In the genomic region with DNA sequence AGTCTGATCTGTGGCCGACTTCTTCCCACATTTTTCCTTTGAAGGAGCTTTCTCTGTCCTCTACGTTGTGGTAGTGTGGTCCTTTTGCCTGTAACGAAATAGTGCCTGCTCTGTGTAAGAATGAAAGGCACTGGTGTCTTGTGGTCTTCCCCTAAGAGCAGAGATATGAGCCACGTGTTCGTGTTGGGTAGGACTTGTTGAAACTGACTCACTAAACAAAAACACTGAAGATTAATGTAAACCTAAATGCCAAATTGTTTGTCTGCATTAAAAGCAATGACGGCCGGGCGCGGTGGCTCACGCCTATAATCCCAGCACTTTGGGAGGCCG, we compare ENCODE assay signal across 2 cellular contexts.
TF ChIP-seq lines count a peak whose summit lies in the region.

No MANE protein-coding gene starts in this region.

TF ChIP-seq in GM23338, 12 proteins besides CTCF, POLR2A, EP300 and RAD21 (continues in another document):
- TF ChIP-seq EZH2 (IDR thresholded peaks at IDR 0.05; ENCODE audit: low read depth, unreplicated experiment): no peak
- no peak for TF ChIP-seq EZH2phosphoT487 (IDR thresholded peaks at IDR 0.05; ENCODE audit: unreplicated experiment)
- TF ChIP-seq, protein P1, sequence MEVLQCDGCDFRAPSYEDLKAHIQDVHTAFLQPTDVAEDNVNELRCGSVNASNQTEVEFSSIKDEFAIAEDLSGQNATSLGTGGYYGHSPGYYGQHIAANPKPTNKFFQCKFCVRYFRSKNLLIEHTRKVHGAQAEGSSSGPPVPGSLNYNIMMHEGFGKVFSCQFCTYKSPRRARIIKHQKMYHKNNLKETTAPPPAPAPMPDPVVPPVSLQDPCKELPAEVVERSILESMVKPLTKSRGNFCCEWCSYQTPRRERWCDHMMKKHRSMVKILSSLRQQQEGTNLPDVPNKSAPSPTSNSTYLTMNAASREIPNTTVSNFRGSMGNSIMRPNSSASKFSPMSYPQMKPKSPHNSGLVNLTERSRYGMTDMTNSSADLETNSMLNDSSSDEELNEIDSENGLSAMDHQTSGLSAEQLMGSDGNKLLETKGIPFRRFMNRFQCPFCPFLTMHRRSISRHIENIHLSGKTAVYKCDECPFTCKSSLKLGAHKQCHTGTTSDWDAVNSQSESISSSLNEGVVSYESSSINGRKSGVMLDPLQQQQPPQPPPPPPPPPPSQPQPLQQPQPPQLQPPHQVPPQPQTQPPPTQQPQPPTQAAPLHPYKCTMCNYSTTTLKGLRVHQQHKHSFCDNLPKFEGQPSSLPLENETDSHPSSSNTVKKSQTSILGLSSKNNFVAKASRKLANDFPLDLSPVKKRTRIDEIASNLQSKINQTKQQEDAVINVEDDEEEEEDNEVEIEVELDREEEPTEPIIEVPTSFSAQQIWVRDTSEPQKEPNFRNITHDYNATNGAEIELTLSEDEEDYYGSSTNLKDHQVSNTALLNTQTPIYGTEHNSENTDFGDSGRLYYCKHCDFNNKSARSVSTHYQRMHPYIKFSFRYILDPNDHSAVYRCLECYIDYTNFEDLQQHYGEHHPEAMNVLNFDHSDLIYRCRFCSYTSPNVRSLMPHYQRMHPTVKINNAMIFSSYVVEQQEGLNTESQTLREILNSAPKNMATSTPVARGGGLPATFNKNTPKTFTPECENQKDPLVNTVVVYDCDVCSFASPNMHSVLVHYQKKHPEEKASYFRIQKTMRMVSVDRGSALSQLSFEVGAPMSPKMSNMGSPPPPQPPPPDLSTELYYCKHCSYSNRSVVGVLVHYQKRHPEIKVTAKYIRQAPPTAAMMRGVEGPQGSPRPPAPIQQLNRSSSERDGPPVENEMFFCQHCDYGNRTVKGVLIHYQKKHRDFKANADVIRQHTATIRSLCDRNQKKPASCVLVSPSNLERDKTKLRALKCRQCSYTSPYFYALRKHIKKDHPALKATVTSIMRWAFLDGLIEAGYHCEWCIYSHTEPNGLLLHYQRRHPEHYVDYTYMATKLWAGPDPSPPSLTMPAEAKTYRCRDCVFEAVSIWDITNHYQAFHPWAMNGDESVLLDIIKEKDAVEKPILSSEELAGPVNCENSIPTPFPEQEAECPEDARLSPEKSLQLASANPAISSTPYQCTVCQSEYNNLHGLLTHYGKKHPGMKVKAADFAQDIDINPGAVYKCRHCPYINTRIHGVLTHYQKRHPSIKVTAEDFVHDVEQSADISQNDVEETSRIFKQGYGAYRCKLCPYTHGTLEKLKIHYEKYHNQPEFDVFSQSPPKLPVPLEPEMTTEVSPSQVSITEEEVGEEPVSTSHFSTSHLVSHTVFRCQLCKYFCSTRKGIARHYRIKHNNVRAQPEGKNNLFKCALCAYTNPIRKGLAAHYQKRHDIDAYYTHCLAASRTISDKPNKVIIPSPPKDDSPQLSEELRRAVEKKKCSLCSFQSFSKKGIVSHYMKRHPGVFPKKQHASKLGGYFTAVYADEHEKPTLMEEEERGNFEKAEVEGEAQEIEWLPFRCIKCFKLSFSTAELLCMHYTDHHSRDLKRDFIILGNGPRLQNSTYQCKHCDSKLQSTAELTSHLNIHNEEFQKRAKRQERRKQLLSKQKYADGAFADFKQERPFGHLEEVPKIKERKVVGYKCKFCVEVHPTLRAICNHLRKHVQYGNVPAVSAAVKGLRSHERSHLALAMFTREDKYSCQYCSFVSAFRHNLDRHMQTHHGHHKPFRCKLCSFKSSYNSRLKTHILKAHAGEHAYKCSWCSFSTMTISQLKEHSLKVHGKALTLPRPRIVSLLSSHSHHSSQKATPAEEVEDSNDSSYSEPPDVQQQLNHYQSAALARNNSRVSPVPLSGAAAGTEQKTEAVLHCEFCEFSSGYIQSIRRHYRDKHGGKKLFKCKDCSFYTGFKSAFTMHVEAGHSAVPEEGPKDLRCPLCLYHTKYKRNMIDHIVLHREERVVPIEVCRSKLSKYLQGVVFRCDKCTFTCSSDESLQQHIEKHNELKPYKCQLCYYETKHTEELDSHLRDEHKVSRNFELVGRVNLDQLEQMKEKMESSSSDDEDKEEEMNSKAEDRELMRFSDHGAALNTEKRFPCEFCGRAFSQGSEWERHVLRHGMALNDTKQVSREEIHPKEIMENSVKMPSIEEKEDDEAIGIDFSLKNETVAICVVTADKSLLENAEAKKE (CRISPR knock-in tag; IDR thresholded peaks at IDR 0.05): no peak
- TF ChIP-seq, protein P2, sequence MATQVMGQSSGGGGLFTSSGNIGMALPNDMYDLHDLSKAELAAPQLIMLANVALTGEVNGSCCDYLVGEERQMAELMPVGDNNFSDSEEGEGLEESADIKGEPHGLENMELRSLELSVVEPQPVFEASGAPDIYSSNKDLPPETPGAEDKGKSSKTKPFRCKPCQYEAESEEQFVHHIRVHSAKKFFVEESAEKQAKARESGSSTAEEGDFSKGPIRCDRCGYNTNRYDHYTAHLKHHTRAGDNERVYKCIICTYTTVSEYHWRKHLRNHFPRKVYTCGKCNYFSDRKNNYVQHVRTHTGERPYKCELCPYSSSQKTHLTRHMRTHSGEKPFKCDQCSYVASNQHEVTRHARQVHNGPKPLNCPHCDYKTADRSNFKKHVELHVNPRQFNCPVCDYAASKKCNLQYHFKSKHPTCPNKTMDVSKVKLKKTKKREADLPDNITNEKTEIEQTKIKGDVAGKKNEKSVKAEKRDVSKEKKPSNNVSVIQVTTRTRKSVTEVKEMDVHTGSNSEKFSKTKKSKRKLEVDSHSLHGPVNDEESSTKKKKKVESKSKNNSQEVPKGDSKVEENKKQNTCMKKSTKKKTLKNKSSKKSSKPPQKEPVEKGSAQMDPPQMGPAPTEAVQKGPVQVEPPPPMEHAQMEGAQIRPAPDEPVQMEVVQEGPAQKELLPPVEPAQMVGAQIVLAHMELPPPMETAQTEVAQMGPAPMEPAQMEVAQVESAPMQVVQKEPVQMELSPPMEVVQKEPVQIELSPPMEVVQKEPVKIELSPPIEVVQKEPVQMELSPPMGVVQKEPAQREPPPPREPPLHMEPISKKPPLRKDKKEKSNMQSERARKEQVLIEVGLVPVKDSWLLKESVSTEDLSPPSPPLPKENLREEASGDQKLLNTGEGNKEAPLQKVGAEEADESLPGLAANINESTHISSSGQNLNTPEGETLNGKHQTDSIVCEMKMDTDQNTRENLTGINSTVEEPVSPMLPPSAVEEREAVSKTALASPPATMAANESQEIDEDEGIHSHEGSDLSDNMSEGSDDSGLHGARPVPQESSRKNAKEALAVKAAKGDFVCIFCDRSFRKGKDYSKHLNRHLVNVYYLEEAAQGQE (IDR thresholded peaks at IDR 0.05; ENCODE audit: unreplicated experiment): no peak
- TF ChIP-seq ETS1 (IDR thresholded peaks at IDR 0.05): no peak
- TF ChIP-seq JUNB (IDR thresholded peaks at IDR 0.05; ENCODE audit: unreplicated experiment): no peak
- TF ChIP-seq ZNF114 (CRISPR knock-in tag; IDR thresholded peaks at IDR 0.05): no peak
- TF ChIP-seq CREB1 (CRISPR knock-in tag; IDR thresholded peaks at IDR 0.05; ENCODE audit: low read depth): no peak
- no peak for TF ChIP-seq POLR2AphosphoS5 (IDR thresholded peaks at IDR 0.05; ENCODE audit: low read depth)
- no peak for TF ChIP-seq ZNF331 (CRISPR knock-in tag; IDR thresholded peaks at IDR 0.05; ENCODE audit: low read depth)
- no peak for TF ChIP-seq STAT1 (IDR thresholded peaks at IDR 0.05; ENCODE audit: unreplicated experiment)

TF ChIP-seq in K562, 482 proteins besides CTCF, POLR2A, EP300 and RAD21:
- TF ChIP-seq BRD4 (IDR thresholded peaks at IDR 0.05) (no peak), CBX5 (IDR thresholded peaks at IDR 0.05; ENCODE audit: borderline replicate concordance, low read depth) (no peak), ZNF239 (CRISPR knock-in tag; IDR thresholded peaks at IDR 0.05) (no peak), ZBTB11 (CRISPR knock-in tag; IDR thresholded peaks at IDR 0.05) (no peak), CREB3 (tag; conservative IDR thresholded peaks at IDR 0.05; ENCODE audit: low read depth) (no peak), ETV1 (tag; conservative IDR thresholded peaks at IDR 0.05; ENCODE audit: low read depth) (no peak), KLF16 (IDR thresholded peaks at IDR 0.05) (no peak), TFAM (CRISPR knock-in tag; conservative IDR thresholded peaks at IDR 0.05) (no peak), HNRNPH1 (optimal IDR thresholded peaks at IDR 0.05; ENCODE audit: low read depth, low read length) (no peak), ZNF586 (CRISPR knock-in tag; conservative IDR thresholded peaks at IDR 0.05) (no peak), ZBTB17 (CRISPR knock-in tag; IDR thresholded peaks at IDR 0.05) (no peak), UBTF (IDR thresholded peaks at IDR 0.05; ENCODE audit: borderline replicate concordance in 1 of 2, low read depth in 2 of 2, low read length in 2 of 2) (no peak), ZBTB2 (IDR thresholded peaks at IDR 0.05) (no peak), MTF1 (CRISPR knock-in tag; IDR thresholded peaks at IDR 0.05; ENCODE audit: borderline replicate concordance) (no peak), ZNF507 (tag; conservative IDR thresholded peaks at IDR 0.05) (no peak)
